In genomic region chr2:101832114-101832513, GRCh38 we compare ENCODE assay signal across 1 cellular context.
TF ChIP-seq lines count a peak whose summit lies in the region.

No MANE protein-coding gene starts in this region.

TF ChIP-seq in SK-N-SH, 30 proteins besides CTCF, POLR2A, EP300 and RAD21:
- TF ChIP-seq POLR2AphosphoS5 (IDR thresholded peaks at IDR 0.05; ENCODE audit: low read depth, low read length) (no peak), RFX5 (IDR thresholded peaks at IDR 0.05; ENCODE audit: low read length) (no peak), ELF1 (IDR thresholded peaks at IDR 0.05) (no peak), CHD2 (IDR thresholded peaks at IDR 0.05; ENCODE audit: low read length, partially characterized antibody) (no peak), EZH2phosphoT487 (IDR thresholded peaks at IDR 0.05; ENCODE audit: borderline replicate concordance, low read depth) (no peak), NRF1 (IDR thresholded peaks at IDR 0.05; ENCODE audit: low read depth, low read length) (no peak), GATA2 (CRISPR knock-in tag; IDR thresholded peaks at IDR 0.05) (no peak), RXRA (IDR thresholded peaks at IDR 0.05; ENCODE audit: borderline replicate concordance, low read depth) (no peak), MEF2A (IDR thresholded peaks at IDR 0.05; ENCODE audit: borderline replicate concordance, low read depth) (no peak), YY1 (IDR thresholded peaks at IDR 0.05; ENCODE audit: low read depth) (no peak), FOXJ3 (CRISPR knock-in tag; IDR thresholded peaks at IDR 0.05) (no peak), NFIC (IDR thresholded peaks at IDR 0.05; ENCODE audit: borderline replicate concordance) (no peak), USF1 (IDR thresholded peaks at IDR 0.05; ENCODE audit: borderline replicate concordance, low read depth) (no peak), TAF1 (IDR thresholded peaks at IDR 0.05; ENCODE audit: borderline replicate concordance, low read depth, low read length) (no peak), PBX3 (IDR thresholded peaks at IDR 0.05) (no peak), TCF12 (IDR thresholded peaks at IDR 0.05) (no peak), JUND (IDR thresholded peaks at IDR 0.05) (no peak)
- TF ChIP-seq, protein P1, sequence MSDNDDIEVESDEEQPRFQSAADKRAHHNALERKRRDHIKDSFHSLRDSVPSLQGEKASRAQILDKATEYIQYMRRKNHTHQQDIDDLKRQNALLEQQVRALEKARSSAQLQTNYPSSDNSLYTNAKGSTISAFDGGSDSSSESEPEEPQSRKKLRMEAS (IDR thresholded peaks at IDR 0.05; ENCODE audit: low read depth) = no peak
- TF ChIP-seq, protein P2, sequence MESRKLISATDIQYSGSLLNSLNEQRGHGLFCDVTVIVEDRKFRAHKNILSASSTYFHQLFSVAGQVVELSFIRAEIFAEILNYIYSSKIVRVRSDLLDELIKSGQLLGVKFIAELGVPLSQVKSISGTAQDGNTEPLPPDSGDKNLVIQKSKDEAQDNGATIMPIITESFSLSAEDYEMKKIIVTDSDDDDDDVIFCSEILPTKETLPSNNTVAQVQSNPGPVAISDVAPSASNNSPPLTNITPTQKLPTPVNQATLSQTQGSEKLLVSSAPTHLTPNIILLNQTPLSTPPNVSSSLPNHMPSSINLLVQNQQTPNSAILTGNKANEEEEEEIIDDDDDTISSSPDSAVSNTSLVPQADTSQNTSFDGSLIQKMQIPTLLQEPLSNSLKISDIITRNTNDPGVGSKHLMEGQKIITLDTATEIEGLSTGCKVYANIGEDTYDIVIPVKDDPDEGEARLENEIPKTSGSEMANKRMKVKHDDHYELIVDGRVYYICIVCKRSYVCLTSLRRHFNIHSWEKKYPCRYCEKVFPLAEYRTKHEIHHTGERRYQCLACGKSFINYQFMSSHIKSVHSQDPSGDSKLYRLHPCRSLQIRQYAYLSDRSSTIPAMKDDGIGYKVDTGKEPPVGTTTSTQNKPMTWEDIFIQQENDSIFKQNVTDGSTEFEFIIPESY (IDR thresholded peaks at IDR 0.05; ENCODE audit: borderline replicate concordance, low read depth) = no peak
- TF ChIP-seq, protein P3, sequence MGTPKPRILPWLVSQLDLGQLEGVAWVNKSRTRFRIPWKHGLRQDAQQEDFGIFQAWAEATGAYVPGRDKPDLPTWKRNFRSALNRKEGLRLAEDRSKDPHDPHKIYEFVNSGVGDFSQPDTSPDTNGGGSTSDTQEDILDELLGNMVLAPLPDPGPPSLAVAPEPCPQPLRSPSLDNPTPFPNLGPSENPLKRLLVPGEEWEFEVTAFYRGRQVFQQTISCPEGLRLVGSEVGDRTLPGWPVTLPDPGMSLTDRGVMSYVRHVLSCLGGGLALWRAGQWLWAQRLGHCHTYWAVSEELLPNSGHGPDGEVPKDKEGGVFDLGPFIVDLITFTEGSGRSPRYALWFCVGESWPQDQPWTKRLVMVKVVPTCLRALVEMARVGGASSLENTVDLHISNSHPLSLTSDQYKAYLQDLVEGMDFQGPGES (IDR thresholded peaks at IDR 0.05; ENCODE audit: low read depth, low read length) = no peak
